25 cellular contexts compared by ENCODE assay signal in the genomic region with DNA sequence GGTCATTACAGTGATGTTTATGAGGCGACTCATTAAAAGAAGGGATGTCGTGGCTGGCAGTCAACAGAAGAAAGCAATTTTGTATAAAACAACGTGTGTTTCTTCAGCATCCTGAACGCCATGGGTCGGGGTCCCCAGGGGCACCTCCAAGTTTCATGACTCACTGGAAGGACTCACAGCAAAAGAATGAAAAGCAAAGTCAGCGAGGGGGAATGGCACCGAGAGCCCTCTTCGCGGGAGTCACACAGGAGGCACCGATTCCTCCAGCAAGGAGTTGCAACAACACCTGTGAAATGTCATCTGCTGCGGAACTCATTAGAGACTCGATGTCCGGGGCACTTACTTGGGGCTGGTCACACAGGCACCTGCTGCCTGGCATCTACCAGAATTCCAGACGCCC.
"Had no signal": no experiment of that assay in that cellular context is flagged by ENCODE, and none has a peak within 500 bp of the region (broad histone marks: within the 10 kb centered on the region; RNA-seq: fewer than 3 reads in every experiment).

No MANE protein-coding gene starts in this region.

- H3K27ac Mint-ChIP-seq: immature natural killer cell, mesothelial cell of epicardium had no signal

- H3K4me3 Mint-ChIP-seq: immature natural killer cell, mesothelial cell of epicardium had no signal

- H3K27me3 ChIP-seq: foreskin keratinocyte, hepatocyte had no signal

- H3K36me3 ChIP-seq: esophagus muscularis mucosa, gastroesophageal sphincter, heart left ventricle, left lung, lower lobe of right lung had no signal

- ATAC-seq: foreskin keratinocyte, gastroesophageal sphincter, heart left ventricle, left colon, left lung, left ventricle myocardium superior, lower lobe of right lung, mucosa of descending colon had no signal

- H3K4me1 Mint-ChIP-seq: immature natural killer cell, mesothelial cell of epicardium had no signal

- FAIRE-seq: colon, endothelial cell of umbilical vein, frontal cortex, kidney had no signal

- H3K9me3 ChIP-seq: esophagus muscularis mucosa, gastroesophageal sphincter had no signal

- H3K79me2 ChIP-seq: hepatocyte had no signal

- H2AFZ ChIP-seq: hepatocyte had no signal

- DNase-seq: dermis blood vessel endothelial cell; dorsolateral prefrontal cortex; effector CD4-positive, alpha-beta T cell; effector memory CD4-positive, alpha-beta T cell; foreskin keratinocyte; heart left ventricle; hypothalamus; immature natural killer cell; islet precursor cell; kidney; kidney glomerular epithelial cell; left colon; left lung; left ventricle myocardium superior; lower lobe of right lung; mesenchymal stem cell; mucosa of descending colon had no signal

- H3K4me3 ChIP-seq: coronary artery, dorsolateral prefrontal cortex, esophagus muscularis mucosa, gastroesophageal sphincter, heart left ventricle, hepatocyte, left lung, lower lobe of right lung, mucosa of descending colon had no signal

- H3K4me2 ChIP-seq: hepatocyte had no signal

- H3K27ac ChIP-seq: coronary artery, dorsolateral prefrontal cortex, esophagus muscularis mucosa, foreskin keratinocyte, gastroesophageal sphincter, heart left ventricle, hepatocyte, left lung, lower lobe of right lung had no signal

- H3K4me1 ChIP-seq: foreskin keratinocyte, heart left ventricle, left lung, lower lobe of right lung had no signal
